14 cellular contexts compared by ENCODE assay signal in the genomic region with DNA sequence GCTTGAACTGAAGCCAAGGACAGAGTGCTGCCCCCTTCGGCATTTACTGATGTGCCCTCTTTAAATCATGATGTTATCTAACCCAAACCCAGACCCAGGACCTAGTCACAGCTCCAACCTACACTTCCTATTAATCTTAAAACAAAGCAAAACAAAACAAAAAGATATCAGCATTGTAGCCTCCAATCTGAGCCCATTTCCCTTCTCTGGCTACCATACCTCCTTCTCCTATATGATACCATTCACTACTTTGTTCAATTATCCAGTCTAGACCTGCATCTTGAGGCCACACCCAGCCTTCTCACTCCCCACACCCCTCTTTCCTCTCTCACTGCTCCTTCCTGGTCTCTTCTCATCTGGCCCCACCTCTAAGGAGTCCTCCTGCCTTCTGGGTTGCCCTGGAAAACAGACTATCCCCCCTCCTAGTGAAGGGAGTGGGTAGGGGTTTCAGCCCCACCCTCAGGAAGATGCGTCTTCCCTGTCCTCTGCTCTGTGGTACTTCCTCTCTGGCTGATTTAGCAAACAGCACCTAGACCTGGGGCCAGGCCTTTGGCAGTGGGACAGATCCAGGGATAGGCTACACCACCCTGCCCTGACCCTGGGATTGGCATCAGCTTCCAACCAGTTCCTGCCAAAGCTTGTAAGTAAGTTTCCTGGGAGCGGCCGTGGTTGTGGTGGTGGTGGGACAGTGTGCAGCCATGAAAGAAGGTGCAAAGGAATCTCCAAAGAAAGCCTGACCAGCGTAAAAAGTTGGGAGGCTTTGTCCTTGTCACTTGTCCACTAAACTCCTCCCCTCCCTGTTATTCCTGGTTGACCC. TPM values are rescaled to one million over a fixed set of nuclear protein-coding genes. Genes with fewer than 3 reads are reported as not detected.
DNase-seq lines count a peak whose midpoint lies in the region; ATAC-seq, FAIRE-seq and TF ChIP-seq lines count a peak whose summit lies in the region.
"Had no signal": no experiment of that assay in that cellular context is flagged by ENCODE, and none has a peak within 500 bp of the region (broad histone marks: within the 10 kb centered on the region; RNA-seq: fewer than 3 reads in every experiment).

No MANE protein-coding gene starts in this region.

- peaks cover 0 to 20% (median 0%) of the 10 kb centered on the region in 9 donors for H3K36me3 ChIP-seq in heart right ventricle
- no peaks in the 10 kb centered on the region; a peak in 1 of 4 replicates for H3K36me3 ChIP-seq in GM12878 (ENCODE audit: control insufficient read depth in 2 of 2, insufficient read depth in 2 of 2, low read length in 1 of 2)
- no peaks in the 10 kb centered on the region for H3K36me3 ChIP-seq in lung (ENCODE audit: control insufficient read depth in 2 of 2, insufficient read depth in 2 of 2, low read length in 2 of 2)
- no peaks in the 10 kb centered on the region for H3K36me3 ChIP-seq in aorta (ENCODE audit: control insufficient read depth in 1 of 2, insufficient read depth in 2 of 2, low read length in 1 of 2)
- H3K36me3 ChIP-seq: tibial artery had no signal

- TF ChIP-seq CTCF in heart right ventricle (IDR thresholded peaks at IDR 0.05) (no peak), GM12878 (IDR thresholded peaks at IDR 0.05 in 2 of 3, conservative IDR thresholded peaks at IDR 0.05 in 1 of 3; ENCODE audit: control insufficient read depth in 2 of 3, extremely low read depth in 1 of 3, insufficient read depth in 1 of 3, low read depth in 3 of 3, low read length in 3 of 3) (no peak), lung (IDR thresholded peaks at IDR 0.05; ENCODE audit: control extremely low read depth, extremely low read depth) (no peak)

- no peaks in the 10 kb centered on the region; the same call in 1 of the 2 replicates for H4K20me1 ChIP-seq in GM12878 (ENCODE audit: control insufficient read depth, insufficient read depth)

- TF ChIP-seq POLR2A in GM12878 (IDR thresholded peaks at IDR 0.05; ENCODE audit: low read depth, low read length): no peak

- H3K4me3 ChIP-seq in heart right ventricle (peak overlapping the region in 1 of 10 donors; percentile 36), GM12878 (no peak overlapping the region), lung (no peak overlapping the region), aorta (ENCODE audit: low read length in 2 of 2) (no peak overlapping the region)
- H3K4me3 ChIP-seq: tibial artery had no signal

- H3K9ac ChIP-seq in GM12878 (ENCODE audit: control insufficient read depth, insufficient read depth, low read length): no peak overlapping the region

- SMC1A ChIA-PET in GM12878 (lab: Charles Lee; ENCODE audit: uncharacterized antibody, unreplicated experiment): no interaction called here

- no peak overlapping the region for H3K4me2 ChIP-seq in GM12878 (ENCODE audit: control insufficient read depth, insufficient read depth)

- CTCF ChIA-PET in GM12878 (lab: Yijun Ruan, JAX): interaction anchor here (1.3 to 7.9 kb wide), 3 partner anchors 18 to 116 kb away, joined by 3 to 58 read pairs (median 6); a partner anchor contains a TSS

- TF ChIP-seq EP300 in GM12878 (IDR thresholded peaks at IDR 0.05; ENCODE audit: borderline replicate concordance in 1 of 2, control insufficient read depth in 1 of 2, low read depth in 2 of 2, low read length in 2 of 2): no peak

- POLR2A ChIA-PET in GM12878 (lab: Charles Lee): interaction anchor here (0.8 to 1.3 kb wide), 2 partner anchors 8 to 15 kb away, joined by 3 to 4 read pairs; a partner anchor contains a TSS

- intact Hi-C loops in heart right ventricle (cut with DNase I): loop anchor here in 1 of 10 donors (5.0 kb wide), 2 partner anchors 123 to 302 kb away; no protein-coding TSS in a partner anchor
- intact Hi-C loops in cardiac septum (cut with DNase I): no loop called here
- intact Hi-C loops in GM12878 (cut with micrococcal nuclease; ENCODE audit: unreplicated experiment): no loop called here
- intact Hi-C loops in aorta (cut with DNase I): no loop called here

- H3K27me3 ChIP-seq in heart right ventricle: peaks cover 0 to 34% (median 4%) of the 10 kb centered on the region in 7 donors
- H3K27me3 ChIP-seq in GM12878 (replicated peaks in 1 of 2; ENCODE audit: control insufficient read depth in 2 of 2, insufficient read depth in 2 of 2, low read length in 1 of 2): no peaks in the 10 kb centered on the region
- H3K27me3 ChIP-seq in lung (ENCODE audit: control insufficient read depth, insufficient read depth): no peaks in the 10 kb centered on the region
- no peaks in the 10 kb centered on the region for H3K27me3 ChIP-seq in aorta (ENCODE audit: control insufficient read depth in 1 of 2, insufficient read depth in 2 of 2, low read length in 1 of 2)

- TF ChIP-seq RAD21 in GM12878 (IDR thresholded peaks at IDR 0.05; ENCODE audit: insufficient read depth, low read depth, low read length): no peak

- H3K79me2 ChIP-seq in GM12878 (ENCODE audit: control insufficient read depth, insufficient read depth, low read length): no peaks in the 10 kb centered on the region

- RAD21 ChIA-PET in GM12878 (lab: Charles Lee; ENCODE audit: unreplicated experiment): no interaction called here

- ATAC-seq in heart right ventricle (no peak), GM12878 (no peak), lung (ENCODE audit: insufficient read depth, low FRiP score) (no peak), aorta (ENCODE audit: low FRiP score) (no peak), HG02763 (IDR thresholded peaks at IDR 0.05; ENCODE audit: unreplicated experiment) (no peak)

- BruUV-seq in GM12878 (replicated peaks; lab: Mats Ljungman, UMichigan): TSS peak; percentile 40

- H3K27ac ChIP-seq in heart right ventricle: peak overlapping the region in 8 of 10 donors; percentile 3 to 95 (median 83)
- no peak overlapping the region for H3K27ac ChIP-seq in GM12878 (ENCODE audit: control insufficient read depth, insufficient read depth)
- peak overlapping the region; percentile 11 to 70 for H3K27ac ChIP-seq in lung (ENCODE audit: low read depth in 1 of 2, low read length in 1 of 2)
- H3K27ac ChIP-seq in aorta (ENCODE audit: low read depth in 1 of 2, low read length in 2 of 2): no peak overlapping the region
- H3K27ac ChIP-seq: tibial artery had no signal

- H3K9me3 ChIP-seq in heart right ventricle: no peaks in the 10 kb centered on the region
- H3K9me3 ChIP-seq in GM12878 (replicated peaks; ENCODE audit: control insufficient read depth, insufficient read depth, low read length): no peaks in the 10 kb centered on the region
- no peaks in the 10 kb centered on the region for H3K9me3 ChIP-seq in lung (ENCODE audit: control insufficient read depth in 2 of 2, insufficient read depth in 1 of 2, low read length in 1 of 2)
- no peaks in the 10 kb centered on the region for H3K9me3 ChIP-seq in aorta (ENCODE audit: control insufficient read depth, low read length)
- H3K9me3 ChIP-seq: tibial artery had no signal

- H3K4me1 ChIP-seq in heart right ventricle (peaks cover 20 to 96% (median 72%) of the 10 kb centered on the region in 9 donors), GM12878 (ENCODE audit: control insufficient read depth, insufficient read depth, low read length) (peaks cover 29% of the 10 kb centered on the region), lung (ENCODE audit: control insufficient read depth in 2 of 2, insufficient read depth in 2 of 2, low read length in 2 of 2) (peaks cover 11 to 52% of the 10 kb centered on the region in 2 donors), aorta (ENCODE audit: control insufficient read depth in 1 of 2, insufficient read depth in 2 of 2, low read length in 2 of 2) (no peaks in the 10 kb centered on the region)

- no peak overlapping the region for H2AFZ ChIP-seq in GM12878 (ENCODE audit: control insufficient read depth, low read depth, low read length)

- WGBS in heart right ventricle, 2 donors: 73 to 83% methylated on average over 5 of the region's 5 CpGs
- WGBS in GM12878 (ENCODE audit: insufficient coverage, insufficient replicate concordance, low lambda C conversion rate, missing lambda C conversion rate): 96% methylated on average over 5 of the region's 5 CpGs
- 55 to 61% methylated on average over 5 of the region's 5 CpGs for WGBS in lung, 2 donors
- 77 to 81% methylated on average over 5 of the region's 5 CpGs for WGBS in aorta, 2 donors

- DNase-seq in heart right ventricle (no peak), cardiac septum (ENCODE audit: low spot score) (no peak), GM12878 (ENCODE audit: low read depth, low spot score) (no peak), lung (ENCODE audit: low spot score) (no peak), aorta (peak; percentile 56 to 61), kidney glomerular epithelial cell (lab: John Stamatoyannopoulos, UW) (no peak), midbrain (lab: John Stamatoyannopoulos, UW) (no peak)
- DNase-seq: NCI-H2029; NCI-H526 treated with DMSO at 0.1 percent for 48 hours; stimulated activated CD4-positive, alpha-beta T cell treated with anti-CD3 and anti-CD28 coated beads, Interleukin-12 subunit alpha, Interleukin-12 subunit beta, amount 100 ng/mL, for 4 hours; T1000; tibial artery had no signal

- FAIRE-seq in GM12878 (lab: Jason Lieb, UNC): no peak

- in situ Hi-C loops in GM12878 (cut with MboI): no loop called here

RNA-seq across cellular contexts. Expression of a gene that starts 3.3 kb away (rescaled TPM):
- total RNA-seq in heart right ventricle (1 to 10 TPM in 7 of 10 donors, under 1 TPM in 3; 0.76 to 3.1 (median 1.8) TPM), cardiac septum (1.8 TPM), GM12878 (2014; rRNA removed) (4.9 and 10.8 TPM in 2 replicates), GM12878 (2014; rRNA removed; fragmentation: Illumina TruSeq; extraction: Trizol) (2.9 and 3.1 TPM in 2 replicates), GM12878 (2021) (6.8 and 9.2 TPM in 2 replicates), lung (10 to 100 TPM in 1 of 2 donors, 1 to 10 TPM in 1; 4.4 to 14.8 TPM), aorta (1 to 10 TPM; 7.0 to 8.2 TPM)
- polyA plus RNA-seq in heart right ventricle (1 to 10 TPM; 3.2 to 3.7 TPM), GM12878 (2011; rRNA removed) (3.9 and 4.8 TPM in 2 replicates), GM12878 (2014; fragmentation: Illumina TruSeq; extraction: Trizol) (7.8 and 10.6 TPM in 2 replicates), GM12878 (2014; fragmentation: Nextera tagmentation; extraction: Ambion mirVana) (1 to 10 TPM; 1.2 to 1.7 TPM), GM12878 (2014; rRNA removed) (14.0 and 18.3 TPM in 2 replicates), GM12878 (2016; fragmentation: Nextera tagmentation; extraction: Ambion mirVana) (1 to 10 TPM; 3.1 to 3.2 TPM), lung (10 to 100 TPM in 1 of 2 donors, 1 to 10 TPM in 1; 7.3 to 47.0 TPM), aorta (1 to 10 TPM; 2.9 to 5.2 TPM)
- total RNA-seq in GM12878 (2013; cell fraction: nucleolus; rRNA removed): 13.4 and 13.7 TPM in 2 replicates
- polyA plus RNA-seq in GM12878 (2011; ENCODE audit: low read depth): 3.4 TPM
- polyA plus RNA-seq in GM12878 (2011; cell fraction: cytosol; rRNA removed): 2.9 and 6.0 TPM in 2 replicates
- 77.6 and 82.4 TPM in 2 replicates for polyA plus RNA-seq in GM12878 (2011; cell fraction: nucleus; rRNA removed)
- 6.1 and 6.6 TPM in 2 replicates for polyA plus RNA-seq in GM12878 (2012)
- polyA minus RNA-seq in GM12878 (2011; rRNA and poly(A)+ RNA removed): 2.3 and 5.1 TPM in 2 replicates
- polyA minus RNA-seq in GM12878 (2011; cell fraction: cytosol; rRNA and poly(A)+ RNA removed): 1.6 and 2.1 TPM in 2 replicates
- 7.6 and 11.2 TPM in 2 replicates for polyA minus RNA-seq in GM12878 (2011; cell fraction: nucleus; rRNA and poly(A)+ RNA removed)

RNA-seq across cellular contexts. Expression of a gene that starts 4.6 kb away (rescaled TPM):
- 1 to 10 TPM in 7 of 10 donors, under 1 TPM in 3; 0.68 to 2.4 (median 1.3) TPM for total RNA-seq in heart right ventricle
- under 1 TPM; 0.51 to 0.90 TPM for polyA plus RNA-seq in heart right ventricle
- total RNA-seq in cardiac septum: 2.2 TPM
- total RNA-seq in GM12878 (2013; cell fraction: nucleolus; rRNA removed): 43.5 and 48.4 TPM in 2 replicates
- 7.8 and 10.0 TPM in 2 replicates for total RNA-seq in GM12878 (2014; rRNA removed)
- 2.6 and 2.8 TPM in 2 replicates for total RNA-seq in GM12878 (2014; rRNA removed; fragmentation: Illumina TruSeq; extraction: Trizol)
- total RNA-seq in GM12878 (2021): 8.9 and 13.0 TPM in 2 replicates
- 1.2 TPM for polyA plus RNA-seq in GM12878 (2011; ENCODE audit: low read depth)
- 2.4 and 2.5 TPM in 2 replicates for polyA plus RNA-seq in GM12878 (2011; rRNA removed)
- polyA plus RNA-seq in GM12878 (2011; cell fraction: cytosol; rRNA removed): 1.9 and 4.5 TPM in 2 replicates
- polyA plus RNA-seq in GM12878 (2011; cell fraction: nucleus; rRNA removed): 58.1 and 70.5 TPM in 2 replicates
- polyA plus RNA-seq in GM12878 (2012): 4.6 and 4.9 TPM in 2 replicates
- polyA plus RNA-seq in GM12878 (2014; fragmentation: Illumina TruSeq; extraction: Trizol): 3.0 and 3.3 TPM in 2 replicates
- polyA plus RNA-seq in GM12878 (2014; fragmentation: Nextera tagmentation; extraction: Ambion mirVana): under 1 TPM; 0.06 to 0.09 TPM
- polyA plus RNA-seq in GM12878 (2014; rRNA removed): 16.0 and 17.8 TPM in 2 replicates
- polyA plus RNA-seq in GM12878 (2016; fragmentation: Nextera tagmentation; extraction: Ambion mirVana): 1 to 10 TPM in 1 of 2 experiments, under 1 TPM in 1; 0.96 to 1.2 TPM
- polyA minus RNA-seq in GM12878 (2011; rRNA and poly(A)+ RNA removed): 3.4 and 4.6 TPM in 2 replicates
- 0.94 and 1.6 TPM in 2 replicates for polyA minus RNA-seq in GM12878 (2011; cell fraction: cytosol; rRNA and poly(A)+ RNA removed)
- polyA minus RNA-seq in GM12878 (2011; cell fraction: nucleus; rRNA and poly(A)+ RNA removed): 13.5 and 26.6 TPM in 2 replicates
- 10 to 100 TPM in 1 of 2 donors, 1 to 10 TPM in 1; 5.8 to 14.0 TPM for total RNA-seq in lung
- polyA plus RNA-seq in lung: 1 to 10 TPM; 1.8 to 5.5 TPM
- 1 to 10 TPM; 3.7 to 5.5 TPM for total RNA-seq in aorta
- polyA plus RNA-seq in aorta: under 1 TPM; 0.38 to 0.95 TPM

RNA-seq across cellular contexts. Expression of a gene that starts 6.8 kb away (rescaled TPM):
- total RNA-seq in heart right ventricle: 1 to 10 TPM; 1.9 to 6.0 (median 3.5) TPM
- polyA plus RNA-seq in heart right ventricle: 1 to 10 TPM; 4.3 to 4.8 TPM
- 2.4 TPM for total RNA-seq in cardiac septum
- total RNA-seq in GM12878 (2013; cell fraction: nucleolus; rRNA removed): 11.0 and 12.9 TPM in 2 replicates
- total RNA-seq in GM12878 (2014; rRNA removed): 4.1 and 5.5 TPM in 2 replicates
- 2.5 and 2.7 TPM in 2 replicates for total RNA-seq in GM12878 (2014; rRNA removed; fragmentation: Illumina TruSeq; extraction: Trizol)
- total RNA-seq in GM12878 (2021): 5.1 and 5.5 TPM in 2 replicates
- 0.64 TPM for polyA plus RNA-seq in GM12878 (2011; ENCODE audit: low read depth)
- 0.19 and 0.34 TPM in 2 replicates for polyA plus RNA-seq in GM12878 (2011; rRNA removed)
- 0.23 and 0.24 TPM in 2 replicates for polyA plus RNA-seq in GM12878 (2011; cell fraction: cytosol; rRNA removed)
- polyA plus RNA-seq in GM12878 (2011; cell fraction: nucleus; rRNA removed): 0.23 and 0.33 TPM in 2 replicates
- 1.6 and 1.8 TPM in 2 replicates for polyA plus RNA-seq in GM12878 (2012)
- 5.2 and 5.7 TPM in 2 replicates for polyA plus RNA-seq in GM12878 (2014; fragmentation: Illumina TruSeq; extraction: Trizol)
- 1 to 10 TPM in 1 of 2 experiments, under 1 TPM in 1; 0.82 to 2.3 TPM for polyA plus RNA-seq in GM12878 (2014; fragmentation: Nextera tagmentation; extraction: Ambion mirVana)
- polyA plus RNA-seq in GM12878 (2014; rRNA removed): 5.4 and 6.3 TPM in 2 replicates
- polyA plus RNA-seq in GM12878 (2016; fragmentation: Nextera tagmentation; extraction: Ambion mirVana): 1 to 10 TPM; 3.1 to 3.3 TPM
- 0.26 and 0.59 TPM in 2 replicates for polyA minus RNA-seq in GM12878 (2011; rRNA and poly(A)+ RNA removed)
- not detected in 2 replicates for polyA minus RNA-seq in GM12878 (2011; cell fraction: cytosol; rRNA and poly(A)+ RNA removed)
- polyA minus RNA-seq in GM12878 (2011; cell fraction: nucleus; rRNA and poly(A)+ RNA removed): 0.36 and 0.96 TPM in 2 replicates
- 10 to 100 TPM in 1 of 2 donors, 1 to 10 TPM in 1; 9.6 to 18.8 TPM for total RNA-seq in lung
- polyA plus RNA-seq in lung: 10 to 100 TPM in 1 of 2 donors, 1 to 10 TPM in 1; 8.3 to 19.7 TPM
- 10 to 100 TPM; 12.2 to 13.9 TPM for total RNA-seq in aorta
- 10 to 100 TPM in 1 of 2 donors, 1 to 10 TPM in 1; 3.3 to 17.2 TPM for polyA plus RNA-seq in aorta
- total RNA-seq: RPMI7951 had no signal

RNA-seq across cellular contexts. Expression of a gene that starts 14.9 kb away (rescaled TPM):
- total RNA-seq in heart right ventricle: 10 to 100 TPM; 22.0 to 31.9 (median 27.3) TPM
- polyA plus RNA-seq in heart right ventricle: 10 to 100 TPM; 10.7 to 10.8 TPM
- total RNA-seq in cardiac septum: 28.3 TPM
- total RNA-seq in GM12878 (2013; cell fraction: nucleolus; rRNA removed): 41.4 and 45.3 TPM in 2 replicates
- total RNA-seq in GM12878 (2014; rRNA removed): 33.1 and 33.4 TPM in 2 replicates
- 24.2 and 25.4 TPM in 2 replicates for total RNA-seq in GM12878 (2014; rRNA removed; fragmentation: Illumina TruSeq; extraction: Trizol)
- 36.8 and 43.9 TPM in 2 replicates for total RNA-seq in GM12878 (2021)
- polyA plus RNA-seq in GM12878 (2011; ENCODE audit: low read depth): 11.9 TPM
- polyA plus RNA-seq in GM12878 (2011; rRNA removed): 11.4 and 17.0 TPM in 2 replicates
- 21.2 and 23.6 TPM in 2 replicates for polyA plus RNA-seq in GM12878 (2011; cell fraction: cytosol; rRNA removed)
- polyA plus RNA-seq in GM12878 (2011; cell fraction: nucleus; rRNA removed): 68.4 and 72.3 TPM in 2 replicates
- polyA plus RNA-seq in GM12878 (2012): 13.8 and 16.1 TPM in 2 replicates
- polyA plus RNA-seq in GM12878 (2014; fragmentation: Illumina TruSeq; extraction: Trizol): 28.6 and 28.8 TPM in 2 replicates
- 1 to 10 TPM; 2.4 to 3.4 TPM for polyA plus RNA-seq in GM12878 (2014; fragmentation: Nextera tagmentation; extraction: Ambion mirVana)
- polyA plus RNA-seq in GM12878 (2014; rRNA removed): 23.6 and 26.1 TPM in 2 replicates
- polyA plus RNA-seq in GM12878 (2016; fragmentation: Nextera tagmentation; extraction: Ambion mirVana): 1 to 10 TPM; 4.9 to 6.1 TPM
- polyA minus RNA-seq in GM12878 (2011; rRNA and poly(A)+ RNA removed): 32.6 and 36.9 TPM in 2 replicates
- 15.3 and 17.2 TPM in 2 replicates for polyA minus RNA-seq in GM12878 (2011; cell fraction: cytosol; rRNA and poly(A)+ RNA removed)
- polyA minus RNA-seq in GM12878 (2011; cell fraction: nucleus; rRNA and poly(A)+ RNA removed): 23.7 and 34.4 TPM in 2 replicates
- total RNA-seq in lung: 10 to 100 TPM; 14.1 to 25.9 TPM
- polyA plus RNA-seq in lung: 10 to 100 TPM; 12.1 to 13.5 TPM
- 10 to 100 TPM; 17.8 to 19.9 TPM for total RNA-seq in aorta
- polyA plus RNA-seq in aorta: 10 to 100 TPM in 1 of 2 donors, 1 to 10 TPM in 1; 7.9 to 10.8 TPM

RNA-seq across cellular contexts. Expression of a gene that starts 15.0 kb away (rescaled TPM):
- total RNA-seq in heart right ventricle (10 to 100 TPM in 4 of 10 donors, 1 to 10 TPM in 6; 6.9 to 11.1 (median 9.0) TPM), cardiac septum (8.5 TPM), GM12878 (2014; rRNA removed) (14.0 and 17.6 TPM in 2 replicates), GM12878 (2014; rRNA removed; fragmentation: Illumina TruSeq; extraction: Trizol) (12.1 and 12.6 TPM in 2 replicates), GM12878 (2021) (23.3 and 26.8 TPM in 2 replicates), lung (10 to 100 TPM; 20.8 to 24.0 TPM), aorta (10 to 100 TPM; 21.2 to 27.3 TPM)
- polyA plus RNA-seq in heart right ventricle (10 to 100 TPM in 1 of 2 donors, 1 to 10 TPM in 1; 8.5 to 11.6 TPM), GM12878 (2011; rRNA removed) (12.6 and 16.0 TPM in 2 replicates), GM12878 (2014; fragmentation: Illumina TruSeq; extraction: Trizol) (16.9 and 26.1 TPM in 2 replicates), GM12878 (2014; fragmentation: Nextera tagmentation; extraction: Ambion mirVana) (10 to 100 TPM; 44.6 to 45.0 TPM), GM12878 (2014; rRNA removed) (25.3 and 29.2 TPM in 2 replicates), GM12878 (2016; fragmentation: Nextera tagmentation; extraction: Ambion mirVana) (10 to 100 TPM; 30.4 to 32.5 TPM), lung (10 to 100 TPM; 20.6 to 27.8 TPM), aorta (10 to 100 TPM; 29.6 to 33.2 TPM)
- 26.2 and 30.6 TPM in 2 replicates for total RNA-seq in GM12878 (2013; cell fraction: nucleolus; rRNA removed)
- polyA plus RNA-seq in GM12878 (2011; ENCODE audit: low read depth): 49.4 TPM
- polyA plus RNA-seq in GM12878 (2011; cell fraction: cytosol; rRNA removed): 57.3 and 58.0 TPM in 2 replicates
- 153 and 174 TPM in 2 replicates for polyA plus RNA-seq in GM12878 (2011; cell fraction: nucleus; rRNA removed)
- 20.9 and 22.8 TPM in 2 replicates for polyA plus RNA-seq in GM12878 (2012)
- polyA minus RNA-seq in GM12878 (2011; rRNA and poly(A)+ RNA removed): 28.5 and 60.5 TPM in 2 replicates
- 9.2 and 12.8 TPM in 2 replicates for polyA minus RNA-seq in GM12878 (2011; cell fraction: cytosol; rRNA and poly(A)+ RNA removed)
- polyA minus RNA-seq in GM12878 (2011; cell fraction: nucleus; rRNA and poly(A)+ RNA removed): 19.8 and 27.7 TPM in 2 replicates

Comparison
In these comparisons a context has a peak if more than half of its experiments do, and no peak if none do; other contexts are left out.
1. DNase-seq: peak in aorta (2 of 2); none in heart right ventricle (0 of 2), cardiac septum (single experiment), GM12878 (single experiment), lung (single experiment), kidney glomerular epithelial cell (single experiment) and midbrain (single experiment).
2. H3K27ac ChIP-seq: peak in heart right ventricle (8 of 10) and lung (2 of 2); none in GM12878 (single experiment) and aorta (0 of 2).